In genomic region chr13:99086869-99087129, GRCh38 we compare ENCODE assay signal across 2 cellular contexts.
A peak's percentile ranks its signal among the peaks of the same experiment; 100 is the strongest.
TF ChIP-seq lines count a peak whose summit lies in the region.

No MANE protein-coding gene starts in this region.

TF ChIP-seq in K562, 482 proteins besides CTCF, POLR2A, EP300 and RAD21 (continued from another document):
- TF ChIP-seq SAP30 (IDR thresholded peaks at IDR 0.05; ENCODE audit: borderline replicate concordance, insufficient read depth, low read depth, low read length, poor library complexity, severe bottlenecking) (peak; percentile 5), HMG20A (CRISPR knock-in tag; conservative IDR thresholded peaks at IDR 0.05) (no peak), PHF8 (IDR thresholded peaks at IDR 0.05; ENCODE audit: borderline replicate concordance, low read length) (peak; percentile 49; the same call in 1 of the 2 replicates)

TF ChIP-seq in liver, 16 proteins besides CTCF, POLR2A, EP300 and RAD21 (continued from another document):
- TF ChIP-seq REST (IDR thresholded peaks at IDR 0.05) (no peak), YY1 (IDR thresholded peaks at IDR 0.05) (no peak), FOXA2 (IDR thresholded peaks at IDR 0.05) (no peak), SP1 (IDR thresholded peaks at IDR 0.05) (no peak), JUND (IDR thresholded peaks at IDR 0.05) (no peak), FOXA1 (IDR thresholded peaks at IDR 0.05) (no peak)
